ENCODE assay signal across 21 cellular contexts in genomic region chr18:40313030-40313642, GRCh38.
"Had no signal": no experiment of that assay in that cellular context is flagged by ENCODE, and none has a peak within 500 bp of the region (broad histone marks: within the 10 kb centered on the region; RNA-seq: fewer than 3 reads in every experiment).

No MANE protein-coding gene starts in this region.

- FAIRE-seq: keratinocyte had no signal

- H3K36me3 Mint-ChIP-seq: activated CD8-positive, alpha-beta memory T cell treated with anti-CD3 and anti-CD28 coated beads, Interleukin-2, amount 10 ng/mL, durations not matched to agents 7 days and 5 days; natural killer cell treated with Interleukin-12 subunit alpha and Interleukin-12 subunit beta and Interleukin-15 and Interleukin-18, amount 100 ng/mL, for 72 hours had no signal

- H3K27ac Mint-ChIP-seq: activated B cell treated with CpG ODN at 0.5 μM for 24 hours; activated CD4-positive, alpha-beta memory T cell treated with anti-CD3 and anti-CD28 coated beads, Interleukin-2, amount 10 ng/mL, durations not matched to agents 7 days and 5 days; activated CD8-positive, alpha-beta memory T cell treated with anti-CD3 and anti-CD28 coated beads, Interleukin-2, amount 10 ng/mL, durations not matched to agents 7 days and 5 days; activated naive CD8-positive, alpha-beta T cell treated with anti-CD3 and anti-CD28 coated beads, Interleukin-2, amount 50 U/mL, for 24 hours; activated T-helper 2 cell treated with anti-CD3 and anti-CD28 coated beads, Interferon-gamma antibody, Interleukin-2, Interleukin-4, amounts not matched to agents 10 μg/mL and 5 μg/mL and 100 μg/mL, durations not matched to agents 14 hours and 24 hours and 36 hours; natural killer cell treated with Interleukin-12 subunit alpha and Interleukin-12 subunit beta and Interleukin-15 and Interleukin-18, amount 100 ng/mL, for 72 hours; T-helper 2 cell treated with Interferon-gamma antibody and Interleukin-4, amounts not matched to agents 5 μg/mL and 100 μg/mL, for 36 hours had no signal

- ATAC-seq: activated CD8-positive, alpha-beta memory T cell treated with anti-CD3 and anti-CD28 coated beads, Interleukin-2, amount 10 ng/mL, durations not matched to agents 7 days and 5 days; activated naive CD8-positive, alpha-beta T cell treated with anti-CD3 and anti-CD28 coated beads, Interleukin-2, amount 50 U/mL, for 24 hours; lower lobe of right lung; natural killer cell treated with Interleukin-12 subunit alpha and Interleukin-12 subunit beta and Interleukin-15 and Interleukin-18, amount 100 ng/mL, for 72 hours; upper lobe of right lung had no signal

- H3K4me3 ChIP-seq: coronary artery, lower lobe of right lung, upper lobe of right lung had no signal

- H3K9me3 ChIP-seq: lower lobe of right lung, upper lobe of right lung had no signal

- H3K4me1 ChIP-seq: lower lobe of right lung, upper lobe of right lung had no signal

- DNase-seq: activated B cell treated with CpG ODN at 0.5 μM for 24 hours; activated CD4-positive, alpha-beta memory T cell treated with anti-CD3 and anti-CD28 coated beads, Interleukin-2, amount 10 ng/mL, durations not matched to agents 7 days and 5 days; activated CD4-positive, alpha-beta T cell treated with anti-CD3 and anti-CD28 coated beads for 4 hours; activated CD8-positive, alpha-beta memory T cell treated with anti-CD3 and anti-CD28 coated beads, Interleukin-2, amount 10 ng/mL, durations not matched to agents 7 days and 5 days; activated naive CD4-positive, alpha-beta T cell treated with Interleukin-2 at 50 U/mL for 16 hours; activated naive CD8-positive, alpha-beta T cell treated with anti-CD3 and anti-CD28 coated beads, Interleukin-2, amount 50 U/mL, for 24 hours; aorta; brain microvascular endothelial cell; hypothalamus; lower lobe of right lung; occipital lobe; posterior cingulate gyrus; retina; stimulated activated CD8-positive, alpha-beta memory T cell treated with anti-CD3 and anti-CD28 coated beads, Interleukin-4, amount 100 ng/mL, for 48 hours; stimulated activated naive CD4-positive, alpha-beta T cell; upper lobe of right lung had no signal

- H3K27ac ChIP-seq: brain microvascular endothelial cell, coronary artery, lower lobe of right lung, upper lobe of right lung had no signal

- H3K4me3 Mint-ChIP-seq: activated B cell treated with CpG ODN at 0.5 μM for 24 hours; activated CD4-positive, alpha-beta memory T cell treated with anti-CD3 and anti-CD28 coated beads, Interleukin-2, amount 10 ng/mL, durations not matched to agents 7 days and 5 days; activated CD8-positive, alpha-beta memory T cell treated with anti-CD3 and anti-CD28 coated beads, Interleukin-2, amount 10 ng/mL, durations not matched to agents 7 days and 5 days; activated naive CD8-positive, alpha-beta T cell treated with anti-CD3 and anti-CD28 coated beads, Interleukin-2, amount 50 U/mL, for 24 hours; natural killer cell treated with Interleukin-12 subunit alpha and Interleukin-12 subunit beta and Interleukin-15 and Interleukin-18, amount 100 ng/mL, for 72 hours; T-helper 2 cell treated with Interferon-gamma antibody and Interleukin-4, amounts not matched to agents 5 μg/mL and 100 μg/mL, for 36 hours had no signal

- H3K27me3 Mint-ChIP-seq: activated B cell treated with CpG ODN at 0.5 μM for 24 hours; activated CD4-positive, alpha-beta memory T cell treated with anti-CD3 and anti-CD28 coated beads, Interleukin-2, amount 10 ng/mL, durations not matched to agents 7 days and 5 days; activated CD8-positive, alpha-beta memory T cell treated with anti-CD3 and anti-CD28 coated beads, Interleukin-2, amount 10 ng/mL, durations not matched to agents 7 days and 5 days; activated naive CD8-positive, alpha-beta T cell treated with anti-CD3 and anti-CD28 coated beads, Interleukin-2, amount 50 U/mL, for 24 hours; natural killer cell treated with Interleukin-12 subunit alpha and Interleukin-12 subunit beta and Interleukin-15 and Interleukin-18, amount 100 ng/mL, for 72 hours had no signal

- H3K4me1 Mint-ChIP-seq: activated B cell treated with CpG ODN at 0.5 μM for 24 hours; activated CD4-positive, alpha-beta memory T cell treated with anti-CD3 and anti-CD28 coated beads, Interleukin-2, amount 10 ng/mL, durations not matched to agents 7 days and 5 days; activated CD8-positive, alpha-beta memory T cell treated with anti-CD3 and anti-CD28 coated beads, Interleukin-2, amount 10 ng/mL, durations not matched to agents 7 days and 5 days; activated naive CD8-positive, alpha-beta T cell treated with anti-CD3 and anti-CD28 coated beads, Interleukin-2, amount 50 U/mL, for 24 hours had no signal

- H3K9me3 Mint-ChIP-seq: activated B cell treated with CpG ODN at 0.5 μM for 24 hours had no signal

- H3K36me3 ChIP-seq: brain microvascular endothelial cell, lower lobe of right lung, upper lobe of right lung had no signal

- H3K27me3 ChIP-seq: brain microvascular endothelial cell, upper lobe of right lung had no signal
